In genomic region chr3:52310861-52311566, GRCh38 we compare ENCODE assay signal across 9 cellular contexts. TPM values are rescaled to one million over a fixed set of nuclear protein-coding genes. Genes with fewer than 3 reads are reported as not detected.
DNase-seq lines count a peak whose midpoint lies in the region; ATAC-seq lines count a peak whose summit lies in the region.
"Had no signal": no experiment of that assay in that cellular context is flagged by ENCODE, and none has a peak within 500 bp of the region (broad histone marks: within the 10 kb centered on the region; RNA-seq: fewer than 3 reads in every experiment).

No MANE protein-coding gene starts in this region.

- CTCF ChIA-PET in activated naive CD4-positive, alpha-beta T cell treated with anti-CD3 and anti-CD28 coated beads for 36 hours (lab: Charles Lee): interaction anchor here (1.2 to 2.1 kb wide), 2 partner anchors 28 to 79 kb away, joined by 4 to 8 read pairs; no protein-coding TSS in a partner anchor

- no peak overlapping the region for H3K4me3 Mint-ChIP-seq in activated naive CD4-positive, alpha-beta T cell treated with anti-CD3 and anti-CD28 coated beads for 36 hours
- no peak overlapping the region for H3K4me3 Mint-ChIP-seq in stimulated activated naive B cell treated with anti-CD40 and anti-IgM and Interleukin-4, amounts not matched to agents 10 μg/mL and 1 μg/mL and 100 μg/mL, for 72 hours
- H3K4me3 Mint-ChIP-seq: dendritic cell treated with granulocyte-macrophage colony-stimulating factor and Interleukin-4, amounts not matched to agents 40 ng/mL and 50 ng/mL, for 4 days had no signal

- intact Hi-C loops in activated naive CD4-positive, alpha-beta T cell treated with anti-CD3 and anti-CD28 coated beads for 36 hours (cut with micrococcal nuclease): no loop called here

- H3K36me3 Mint-ChIP-seq in activated naive CD4-positive, alpha-beta T cell treated with anti-CD3 and anti-CD28 coated beads for 36 hours (ENCODE audit: low read depth): no peaks in the 10 kb centered on the region
- peaks cover 3 to 16% of the 10 kb centered on the region in 2 donors for H3K36me3 Mint-ChIP-seq in stimulated activated naive B cell treated with anti-CD40 and anti-IgM and Interleukin-4, amounts not matched to agents 10 μg/mL and 1 μg/mL and 100 μg/mL, for 72 hours

- peak overlapping the region; percentile 59 for H3K27ac Mint-ChIP-seq in activated naive CD4-positive, alpha-beta T cell treated with anti-CD3 and anti-CD28 coated beads for 36 hours
- peak overlapping the region; percentile 88 for H3K27ac Mint-ChIP-seq in stimulated activated naive B cell treated with anti-CD40 and anti-IgM and Interleukin-4, amounts not matched to agents 10 μg/mL and 1 μg/mL and 100 μg/mL, for 72 hours
- H3K27ac Mint-ChIP-seq: dendritic cell treated with granulocyte-macrophage colony-stimulating factor and Interleukin-4, amounts not matched to agents 40 ng/mL and 50 ng/mL, for 4 days had no signal

- ATAC-seq in stimulated activated naive B cell treated with anti-CD40 and anti-IgM and Interleukin-4, amounts not matched to agents 10 μg/mL and 1 μg/mL and 100 μg/mL, for 72 hours (replicated peaks): peak; percentile 70 to 74

- H3K4me1 Mint-ChIP-seq in activated naive CD4-positive, alpha-beta T cell treated with anti-CD3 and anti-CD28 coated beads for 36 hours (ENCODE audit: low read depth): peaks cover 36% of the 10 kb centered on the region
- H3K4me1 Mint-ChIP-seq in stimulated activated naive B cell treated with anti-CD40 and anti-IgM and Interleukin-4, amounts not matched to agents 10 μg/mL and 1 μg/mL and 100 μg/mL, for 72 hours: peaks cover 56 to 80% of the 10 kb centered on the region in 2 donors

- no peaks in the 10 kb centered on the region for H3K9me3 Mint-ChIP-seq in activated naive CD4-positive, alpha-beta T cell treated with anti-CD3 and anti-CD28 coated beads for 36 hours
- H3K9me3 Mint-ChIP-seq in stimulated activated naive B cell treated with anti-CD40 and anti-IgM and Interleukin-4, amounts not matched to agents 10 μg/mL and 1 μg/mL and 100 μg/mL, for 72 hours: no peaks in the 10 kb centered on the region
- H3K9me3 Mint-ChIP-seq: dendritic cell treated with granulocyte-macrophage colony-stimulating factor and Interleukin-4, amounts not matched to agents 40 ng/mL and 50 ng/mL, for 4 days had no signal

- no peaks in the 10 kb centered on the region for H3K27me3 Mint-ChIP-seq in activated naive CD4-positive, alpha-beta T cell treated with anti-CD3 and anti-CD28 coated beads for 36 hours (ENCODE audit: low read depth)
- H3K27me3 Mint-ChIP-seq in stimulated activated naive B cell treated with anti-CD40 and anti-IgM and Interleukin-4, amounts not matched to agents 10 μg/mL and 1 μg/mL and 100 μg/mL, for 72 hours: no peaks in the 10 kb centered on the region

- peak; percentile 63 for DNase-seq in activated naive CD4-positive, alpha-beta T cell treated with anti-CD3 and anti-CD28 coated beads for 36 hours
- no peak for DNase-seq in activated naive CD4-positive, alpha-beta T cell (lab: John Stamatoyannopoulos, UW)
- DNase-seq in NCI-H146 treated with DMSO at 0.1 percent for 48 hours (lab: John Stamatoyannopoulos, UW; ENCODE audit: unreplicated experiment) (peak; percentile 17), cerebellar cortex (ENCODE audit: low spot score) (peak; percentile 47), NCI-H1930 (lab: John Stamatoyannopoulos, UW) (no peak), NCI-H524 treated with DMSO at 0.1 percent for 48 hours (lab: John Stamatoyannopoulos, UW) (no peak), C1 segment of cervical spinal cord (lab: John Stamatoyannopoulos, UW) (no peak)
- peak; percentile 70 for DNase-seq in stimulated activated naive B cell treated with anti-CD40 and anti-IgM and Interleukin-4, amounts not matched to agents 10 μg/mL and 1 μg/mL and 100 μg/mL, for 72 hours

RNA-seq across cellular contexts. Expression of gene DNAH1, which starts 5.1 kb away (rescaled TPM):
- total RNA-seq in activated naive CD4-positive, alpha-beta T cell treated with anti-CD3 and anti-CD28 coated beads for 36 hours: 1 to 10 TPM; 9.4 TPM

RNA-seq across cellular contexts. Expression of gene GLYCTK, which starts 23.4 kb away (rescaled TPM):
- total RNA-seq in activated naive CD4-positive, alpha-beta T cell treated with anti-CD3 and anti-CD28 coated beads for 36 hours: 10 to 100 TPM; 25.9 to 27.7 TPM

RNA-seq across cellular contexts. Expression of gene WDR82, which starts 32.6 kb away (rescaled TPM):
- total RNA-seq in activated naive CD4-positive, alpha-beta T cell treated with anti-CD3 and anti-CD28 coated beads for 36 hours: 100 to 1,000 TPM; 176 to 177 TPM

Comparison
In these comparisons a context has a peak if more than half of its experiments do, and no peak if none do; other contexts are left out.
1. DNase-seq: peak in activated naive CD4-positive, alpha-beta T cell treated with anti-CD3 and anti-CD28 coated beads for 36 hours (single experiment), NCI-H146 treated with DMSO at 0.1 percent for 48 hours (single experiment), cerebellar cortex (single experiment) and stimulated activated naive B cell treated with anti-CD40 and anti-IgM and Interleukin-4, amounts not matched to agents 10 μg/mL and 1 μg/mL and 100 μg/mL, for 72 hours (single experiment); none in activated naive CD4-positive, alpha-beta T cell (0 of 4), NCI-H1930 (0 of 2), NCI-H524 treated with DMSO at 0.1 percent for 48 hours (single experiment) and C1 segment of cervical spinal cord (0 of 14).